8 cellular contexts compared by ENCODE assay signal in genomic region chr10:69045441-69046300, GRCh38. TPM values are rescaled to one million over a fixed set of nuclear protein-coding genes. Genes with fewer than 3 reads are reported as not detected.
DNase-seq lines count a peak whose midpoint lies in the region; ATAC-seq and TF ChIP-seq lines count a peak whose summit lies in the region.

No MANE protein-coding gene starts in this region.

- peak; percentile 63 for ATAC-seq in GM19023 (IDR thresholded peaks at IDR 0.05; ENCODE audit: unreplicated experiment)
- peak; percentile 47 for ATAC-seq in HG03139 (IDR thresholded peaks at IDR 0.05; ENCODE audit: unreplicated experiment)

- no peaks in the 10 kb centered on the region for H3K79me2 ChIP-seq in fibroblast of lung (ENCODE audit: control insufficient read depth, insufficient read depth, low read length)

- in situ Hi-C loops in ACHN (cut with HindIII; ENCODE audit: low pct_ligation_motif_present, low pct_unique_long_range_greater_than_20kb, low sequenced_read_pairs), result no loop called here

- no peak overlapping the region for H3K9ac ChIP-seq in fibroblast of lung (ENCODE audit: insufficient read depth, low read length)

- H2AFZ ChIP-seq in fibroblast of lung (ENCODE audit: low read length), result no peak overlapping the region

- DNase-seq in ACHN (peak; percentile 20), T-helper 2 cell (peak in 3 of 5 experiments; percentile 14 to 96 (median 68)), fibroblast of lung (ENCODE audit: low read depth in 2 of 2) (peak; percentile 41 to 67), foreskin fibroblast (no peak), DMS153 (lab: John Stamatoyannopoulos, UW) (no peak), cerebellar cortex (ENCODE audit: low spot score) (no peak)

- no peaks in the 10 kb centered on the region for H3K36me3 ChIP-seq in fibroblast of lung (ENCODE audit: control insufficient read depth, insufficient read depth, low read length)

- no peaks in the 10 kb centered on the region for H3K9me3 ChIP-seq in fibroblast of lung (ENCODE audit: control insufficient read depth, insufficient read depth, low read depth, low read length)

- H3K4me3 ChIP-seq in fibroblast of lung (replicated peaks in 1 of 4; ENCODE audit: control extremely low read depth in 1 of 4, insufficient read depth in 1 of 4, low read depth in 3 of 4, low read length in 4 of 4) (no peak overlapping the region), foreskin fibroblast (ENCODE audit: low read depth in 1 of 2, low read length in 2 of 2) (no peak overlapping the region)

- peaks cover 2% of the 10 kb centered on the region for H3K4me1 ChIP-seq in fibroblast of lung (ENCODE audit: control insufficient read depth, extremely low read depth, insufficient read depth, low read length)

- TF ChIP-seq CTCF in fibroblast of lung (conservative IDR thresholded peaks at IDR 0.05 in 1 of 2, IDR thresholded peaks at IDR 0.05 in 1 of 2; ENCODE audit: low read depth in 1 of 2, low read length in 2 of 2) (no peak), foreskin fibroblast (IDR thresholded peaks at IDR 0.05; ENCODE audit: low read depth, low read length) (no peak)

- no peak overlapping the region for H3K4me2 ChIP-seq in fibroblast of lung (ENCODE audit: extremely low read depth, insufficient read depth, low read length)

- no peaks in the 10 kb centered on the region for H3K27me3 ChIP-seq in fibroblast of lung (ENCODE audit: control insufficient read depth, insufficient read depth, low read length)

- H4K20me1 ChIP-seq in fibroblast of lung (ENCODE audit: control insufficient read depth, extremely low read depth, insufficient read depth, low read length), result no peaks in the 10 kb centered on the region

- no peak overlapping the region for H3K27ac ChIP-seq in fibroblast of lung (ENCODE audit: insufficient read depth, low read length)

RNA-seq across cellular contexts. Expression of gene SRGN, which starts 42.2 kb away (rescaled TPM):
- total RNA-seq in fibroblast of lung, result 147 and 363 TPM in 2 replicates
- 71.9 and 83.9 TPM in 2 replicates for polyA plus RNA-seq in fibroblast of lung
- 59.1 and 76.2 TPM in 2 replicates for polyA plus RNA-seq in fibroblast of lung (2012)
- 9.6 and 21.5 TPM in 2 replicates for polyA minus RNA-seq in fibroblast of lung (ENCODE audit: low replicate concordance)

RNA-seq across cellular contexts. Expression of gene KIFBP, which starts 57.1 kb away (rescaled TPM):
- total RNA-seq in fibroblast of lung, result 25.9 and 29.7 TPM in 2 replicates
- 60.2 and 62.0 TPM in 2 replicates for polyA plus RNA-seq in fibroblast of lung
- polyA plus RNA-seq in fibroblast of lung (2012), result 32.9 and 36.1 TPM in 2 replicates
- 1.8 and 2.8 TPM in 2 replicates for polyA minus RNA-seq in fibroblast of lung (ENCODE audit: low replicate concordance)

Comparison
In these comparisons a context has a peak if more than half of its experiments do, and no peak if none do; other contexts are left out.
1. DNase-seq: peak in ACHN (single experiment), T-helper 2 cell (3 of 5) and fibroblast of lung (2 of 2); none in foreskin fibroblast (0 of 2), DMS153 (single experiment) and cerebellar cortex (single experiment).